In genomic region chr2:12596771-12597170, GRCh38 we compare ENCODE assay signal across 32 cellular contexts.
"Had no signal": no experiment of that assay in that cellular context is flagged by ENCODE, and none has a peak within 500 bp of the region (broad histone marks: within the 10 kb centered on the region; RNA-seq: fewer than 3 reads in every experiment).

No MANE protein-coding gene starts in this region.

- H3K27me3 Mint-ChIP-seq: activated B cell treated with CpG ODN at 0.5 μM for 24 hours; activated CD8-positive, alpha-beta T cell treated with anti-CD3 and anti-CD28 coated beads for 36 hours; activated naive CD4-positive, alpha-beta T cell treated with anti-CD3 and anti-CD28 coated beads, Interleukin-2, amount 50 U/mL, for 24 hours; activated naive CD8-positive, alpha-beta T cell treated with anti-CD3 and anti-CD28 coated beads for 36 hours; activated naive CD8-positive, alpha-beta T cell treated with anti-CD3 and anti-CD28 coated beads, Interleukin-2, amount 50 U/mL, for 24 hours; central memory CD8-positive, alpha-beta T cell; T-cell had no signal

- H3K4me3 ChIP-seq: adrenal gland, ascending aorta, breast epithelium, cardiac muscle cell, colonic mucosa, gastrocnemius medialis had no signal

- H3K36me3 ChIP-seq: adrenal gland, ascending aorta, breast epithelium, cardiac muscle cell, colonic mucosa, gastrocnemius medialis, WERI-Rb-1 had no signal

- H3K4me3 Mint-ChIP-seq: activated B cell treated with CpG ODN at 0.5 μM for 24 hours; activated CD8-positive, alpha-beta T cell treated with anti-CD3 and anti-CD28 coated beads for 36 hours; activated naive CD4-positive, alpha-beta T cell treated with anti-CD3 and anti-CD28 coated beads for 36 hours; activated naive CD4-positive, alpha-beta T cell treated with anti-CD3 and anti-CD28 coated beads, Interleukin-2, amount 50 U/mL, for 24 hours; activated naive CD8-positive, alpha-beta T cell treated with anti-CD3 and anti-CD28 coated beads for 36 hours; activated naive CD8-positive, alpha-beta T cell treated with anti-CD3 and anti-CD28 coated beads, Interleukin-2, amount 50 U/mL, for 24 hours; activated T-helper 1 cell treated with anti-CD3 and anti-CD28 coated beads, Interleukin-12 subunit alpha, Interleukin-12 subunit beta, Interleukin-2, Interleukin-4 antibody, amounts not matched to agents 30 ng/mL and 10 ng/mL and 1 ng/mL, durations not matched to agents 14 hours and 24 hours and 36 hours; brain; central memory CD8-positive, alpha-beta T cell; endodermal cell; T-cell; T-helper 1 cell treated with Interleukin-12 subunit alpha and Interleukin-12 subunit beta and Interleukin-4 antibody, amounts not matched to agents 30 μg/mL and 1 μg/mL, for 36 hours; T-helper 2 cell treated with Interferon-gamma antibody and Interleukin-4, amounts not matched to agents 5 μg/mL and 100 μg/mL, for 36 hours had no signal

- H3K36me3 Mint-ChIP-seq: activated naive CD4-positive, alpha-beta T cell treated with anti-CD3 and anti-CD28 coated beads, Interleukin-2, amount 50 U/mL, for 24 hours; activated naive CD8-positive, alpha-beta T cell treated with anti-CD3 and anti-CD28 coated beads for 36 hours; brain; T-cell had no signal

- DNase-seq: activated B cell treated with CpG ODN at 0.5 μM for 24 hours; activated CD4-positive, alpha-beta T cell treated with anti-CD3 and anti-CD28 coated beads for 48 hours; activated CD4-positive, alpha-beta T cell treated with anti-CD3 and anti-CD28 coated beads, Interleukin-2, amount 50 U/mL, for 1 hour; activated CD4-positive, alpha-beta T cell treated with anti-CD3 and anti-CD28 coated beads, Interleukin-2, amount 50 U/mL, for 48 hours; activated CD8-positive, alpha-beta memory T cell treated with anti-CD3 and anti-CD28 coated beads for 24 hours; activated CD8-positive, alpha-beta T cell treated with anti-CD3 and anti-CD28 coated beads for 36 hours; activated effector memory CD4-positive, alpha-beta T cell treated with anti-CD3 and anti-CD28 coated beads, Interleukin-2, amount 50 U/mL, for 16 hours; activated naive CD4-positive, alpha-beta T cell treated with anti-CD3 and anti-CD28 coated beads for 36 hours; activated naive CD8-positive, alpha-beta T cell treated with anti-CD3 and anti-CD28 coated beads for 36 hours; activated naive CD8-positive, alpha-beta T cell treated with anti-CD3 and anti-CD28 coated beads, Interleukin-2, amount 50 U/mL, for 24 hours; activated T-cell treated with anti-CD3 and anti-CD28 coated beads, Interleukin-2, amount 50 U/mL, for 48 hours; adrenal gland; colonic mucosa; effector CD8-positive, alpha-beta T cell; endodermal cell; foreskin keratinocyte; gastrocnemius medialis; SK-N-SH; SW 1271; T-cell; T1000; WERI-Rb-1 had no signal

- H3K4me1 ChIP-seq: adrenal gland, breast epithelium, colonic mucosa, gastrocnemius medialis had no signal

- H3K27ac ChIP-seq: adrenal gland, breast epithelium, cardiac muscle cell, colonic mucosa, foreskin keratinocyte, gastrocnemius medialis, WERI-Rb-1 had no signal

- H3K9ac ChIP-seq: SK-N-SH had no signal

- H3K27ac Mint-ChIP-seq: activated B cell treated with CpG ODN at 0.5 μM for 24 hours; activated CD8-positive, alpha-beta T cell treated with anti-CD3 and anti-CD28 coated beads for 36 hours; activated naive CD4-positive, alpha-beta T cell treated with anti-CD3 and anti-CD28 coated beads for 36 hours; activated naive CD4-positive, alpha-beta T cell treated with anti-CD3 and anti-CD28 coated beads, Interleukin-2, amount 50 U/mL, for 24 hours; activated naive CD8-positive, alpha-beta T cell treated with anti-CD3 and anti-CD28 coated beads for 36 hours; activated naive CD8-positive, alpha-beta T cell treated with anti-CD3 and anti-CD28 coated beads, Interleukin-2, amount 50 U/mL, for 24 hours; activated T-helper 1 cell treated with anti-CD3 and anti-CD28 coated beads, Interleukin-12 subunit alpha, Interleukin-12 subunit beta, Interleukin-2, Interleukin-4 antibody, amounts not matched to agents 30 ng/mL and 10 ng/mL and 1 ng/mL, durations not matched to agents 14 hours and 24 hours and 36 hours; activated T-helper 2 cell treated with anti-CD3 and anti-CD28 coated beads, Interferon-gamma antibody, Interleukin-2, Interleukin-4, amounts not matched to agents 10 μg/mL and 5 μg/mL and 100 μg/mL, durations not matched to agents 14 hours and 24 hours and 36 hours; endodermal cell; T-cell; T-helper 1 cell treated with Interleukin-12 subunit alpha and Interleukin-12 subunit beta and Interleukin-4 antibody, amounts not matched to agents 30 μg/mL and 1 μg/mL, for 36 hours; T-helper 2 cell treated with Interferon-gamma antibody and Interleukin-4, amounts not matched to agents 5 μg/mL and 100 μg/mL, for 36 hours had no signal

- H3K9me2 ChIP-seq: SK-N-SH had no signal

- H3K27me3 ChIP-seq: adrenal gland, ascending aorta, breast epithelium, cardiac muscle cell, colonic mucosa, foreskin keratinocyte, gastrocnemius medialis had no signal

- H3K4me2 ChIP-seq: SK-N-SH had no signal

- H3K9me3 ChIP-seq: adrenal gland, ascending aorta, breast epithelium, colonic mucosa, gastrocnemius medialis, SK-N-SH had no signal

- H3K4me1 Mint-ChIP-seq: activated B cell treated with CpG ODN at 0.5 μM for 24 hours had no signal

- H3K9me3 Mint-ChIP-seq: activated B cell treated with CpG ODN at 0.5 μM for 24 hours; activated CD8-positive, alpha-beta T cell treated with anti-CD3 and anti-CD28 coated beads for 36 hours; activated naive CD4-positive, alpha-beta T cell treated with anti-CD3 and anti-CD28 coated beads for 36 hours; activated naive CD4-positive, alpha-beta T cell treated with anti-CD3 and anti-CD28 coated beads, Interleukin-2, amount 50 U/mL, for 24 hours; activated naive CD8-positive, alpha-beta T cell treated with anti-CD3 and anti-CD28 coated beads, Interleukin-2, amount 50 U/mL, for 24 hours; activated T-helper 1 cell treated with anti-CD3 and anti-CD28 coated beads, Interleukin-12 subunit alpha, Interleukin-12 subunit beta, Interleukin-2, Interleukin-4 antibody, amounts not matched to agents 30 ng/mL and 10 ng/mL and 1 ng/mL, durations not matched to agents 14 hours and 24 hours and 36 hours; brain; central memory CD8-positive, alpha-beta T cell; endodermal cell; T-helper 2 cell treated with Interferon-gamma antibody and Interleukin-4, amounts not matched to agents 5 μg/mL and 100 μg/mL, for 36 hours had no signal
